ENCODE assay signal across 8 cellular contexts in the genomic region with DNA sequence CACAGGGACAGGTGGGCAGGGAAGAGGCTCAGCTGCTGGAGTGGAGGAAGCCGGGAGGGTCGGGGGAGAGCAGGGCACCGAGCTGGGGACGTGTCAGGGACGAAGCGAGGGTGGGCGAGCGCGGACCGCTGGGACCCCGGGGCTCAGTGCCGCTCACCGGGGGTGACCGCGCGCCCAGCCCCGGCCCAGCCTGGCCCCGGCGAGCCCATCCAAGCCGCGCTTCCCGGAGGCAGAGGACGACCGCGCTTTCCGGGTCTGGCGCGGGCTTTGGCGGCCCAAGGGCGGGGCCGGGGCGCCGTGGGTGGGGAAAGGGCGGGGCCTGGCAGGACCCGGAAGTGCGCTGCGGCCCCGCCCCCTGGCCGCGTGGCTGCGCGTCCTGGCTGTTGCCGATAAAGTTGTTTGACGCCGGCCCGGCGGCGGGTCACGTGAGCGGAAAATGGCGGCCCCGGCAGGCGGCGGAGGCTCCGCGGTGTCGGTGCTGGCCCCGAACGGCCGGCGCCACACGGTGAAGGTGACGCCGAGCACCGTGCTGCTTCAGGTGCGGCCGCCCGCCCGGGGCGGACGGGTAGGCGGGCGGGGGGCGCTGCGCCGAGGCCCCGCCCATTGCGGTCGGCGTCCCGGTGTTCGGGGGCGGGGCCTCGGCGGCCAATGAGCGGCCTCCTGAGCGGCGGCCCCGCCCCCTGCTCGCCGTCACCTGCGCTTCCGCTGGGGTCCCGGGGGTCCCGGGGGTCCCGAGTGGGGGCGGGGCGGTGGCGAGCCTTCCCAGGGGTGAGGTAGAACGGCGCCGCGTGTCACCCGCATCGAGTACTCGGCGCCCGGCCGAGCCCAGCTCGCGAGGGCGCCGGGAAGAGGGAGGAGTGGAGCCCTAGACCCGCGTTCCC. TPM values are rescaled to one million over a fixed set of nuclear protein-coding genes. Genes with fewer than 3 reads are reported as not detected.
DNase-seq lines count a peak whose midpoint lies in the region; ATAC-seq and TF ChIP-seq lines count a peak whose summit lies in the region.

A gene with protein sequence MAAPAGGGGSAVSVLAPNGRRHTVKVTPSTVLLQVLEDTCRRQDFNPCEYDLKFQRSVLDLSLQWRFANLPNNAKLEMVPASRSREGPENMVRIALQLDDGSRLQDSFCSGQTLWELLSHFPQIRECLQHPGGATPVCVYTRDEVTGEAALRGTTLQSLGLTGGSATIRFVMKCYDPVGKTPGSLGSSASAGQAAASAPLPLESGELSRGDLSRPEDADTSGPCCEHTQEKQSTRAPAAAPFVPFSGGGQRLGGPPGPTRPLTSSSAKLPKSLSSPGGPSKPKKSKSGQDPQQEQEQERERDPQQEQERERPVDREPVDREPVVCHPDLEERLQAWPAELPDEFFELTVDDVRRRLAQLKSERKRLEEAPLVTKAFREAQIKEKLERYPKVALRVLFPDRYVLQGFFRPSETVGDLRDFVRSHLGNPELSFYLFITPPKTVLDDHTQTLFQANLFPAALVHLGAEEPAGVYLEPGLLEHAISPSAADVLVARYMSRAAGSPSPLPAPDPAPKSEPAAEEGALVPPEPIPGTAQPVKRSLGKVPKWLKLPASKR (plus strand): TSS at position 419 of the 881 bp plus-strand sequence. CDS start 18 bp downstream, at position 437.

- H3K36me3 ChIP-seq in kidney epithelial cell (ENCODE audit: control insufficient read depth, insufficient read depth, low read length), result no peaks in the 10 kb centered on the region

- TF ChIP-seq CTCF in AG04450 (IDR thresholded peaks at IDR 0.05; ENCODE audit: low read depth, low read length) (no peak), kidney epithelial cell (IDR thresholded peaks at IDR 0.05; ENCODE audit: insufficient read depth, low read length, poor library complexity, severe bottlenecking) (no peak)

- peak within 1 kb of the TSS; percentile 65 for H3K27ac ChIP-seq in AG04450 (ENCODE audit: low read depth, low read length)

- ATAC-seq in GM18873 (IDR thresholded peaks at IDR 0.05; ENCODE audit: low FRiP score, unreplicated experiment), result peak; percentile 65
- ATAC-seq in HG03108 (IDR thresholded peaks at IDR 0.05; ENCODE audit: unreplicated experiment), result peak; percentile 77

- POLR2A ChIA-PET in AG04450 (lab: Yijun Ruan, JAX), result interaction anchor here (0.8 kb wide), 1 partner anchor 26 kb away, joined by 3 read pairs; no protein-coding TSS in a partner anchor

- CTCF ChIA-PET in AG04450 (lab: Charles Lee), result no interaction called here

- peak within 1 kb of the TSS; percentile 73 for H3K4me3 ChIP-seq in AG04450 (ENCODE audit: low read depth, low read length)
- H3K4me3 ChIP-seq in kidney epithelial cell (ENCODE audit: low read depth, low read length), result peak within 1 kb of the TSS; percentile 58

- peaks cover 13% of the 10 kb centered on the region for H3K9me3 ChIP-seq in AG04450 (ENCODE audit: control insufficient read depth, insufficient read depth, low read length)

- no peaks in the 10 kb centered on the region for H3K27me3 ChIP-seq in AG04450 (ENCODE audit: control insufficient read depth, insufficient read depth, low read length)
- H3K27me3 ChIP-seq in kidney epithelial cell (ENCODE audit: control insufficient read depth, insufficient read depth, low read length), result peaks cover 2% of the 10 kb centered on the region

- DNase-seq in AG04450 (ENCODE audit: low read depth, low spot score) (peak; percentile 74), NCI-H345 treated with DMSO at 0.1 percent for 48 hours (lab: John Stamatoyannopoulos, UW; ENCODE audit: unreplicated experiment) (peak; percentile 87), cerebellar cortex (ENCODE audit: low spot score) (peak; percentile 83), kidney epithelial cell (ENCODE audit: low read depth) (peak; percentile 28)
- peak; percentile 93 for DNase-seq in activated CD4-positive, CD25-positive, alpha-beta regulatory T cell treated with anti-CD3 and anti-CD28 coated beads, Interleukin-2, amount 50 U/mL, for 72 hours
- peak; percentile 87 to 89 for DNase-seq in stimulated activated CD4-positive, alpha-beta T cell treated with anti-CD3 and anti-CD28 coated beads, Interleukin-15, amount 100 ng/mL, for 1 hour (ENCODE audit: low read depth in 1 of 2, low spot score in 1 of 2)

RNA-seq across cellular contexts. Expression of the gene that starts here (rescaled TPM):
- 7.1 and 8.8 TPM in 2 replicates for polyA plus RNA-seq in AG04450 (2011; rRNA removed)
- polyA minus RNA-seq in AG04450 (2011; rRNA and poly(A)+ RNA removed), result 6.9 and 10.6 TPM in 2 replicates
- total RNA-seq in kidney epithelial cell, result 19.5 and 26.8 TPM in 2 replicates

Comparison
In these comparisons a context has a peak if more than half of its experiments do, and no peak if none do; other contexts are left out.
1. Peak in every context shown above with its lines: DNase-seq, ATAC-seq, H3K4me3 ChIP-seq and H3K27ac ChIP-seq.
2. DNase-seq: peak in every context shown above with its lines; median percentile 93 in activated CD4-positive, CD25-positive, alpha-beta regulatory T cell treated with anti-CD3 and anti-CD28 coated beads, Interleukin-2, amount 50 U/mL, for 72 hours; 88 in stimulated activated CD4-positive, alpha-beta T cell treated with anti-CD3 and anti-CD28 coated beads, Interleukin-15, amount 100 ng/mL, for 1 hour; 87 in NCI-H345 treated with DMSO at 0.1 percent for 48 hours; 83 in cerebellar cortex; 74 in AG04450; 28 in kidney epithelial cell.